ENCODE assay signal across 8 cellular contexts in the genomic region with DNA sequence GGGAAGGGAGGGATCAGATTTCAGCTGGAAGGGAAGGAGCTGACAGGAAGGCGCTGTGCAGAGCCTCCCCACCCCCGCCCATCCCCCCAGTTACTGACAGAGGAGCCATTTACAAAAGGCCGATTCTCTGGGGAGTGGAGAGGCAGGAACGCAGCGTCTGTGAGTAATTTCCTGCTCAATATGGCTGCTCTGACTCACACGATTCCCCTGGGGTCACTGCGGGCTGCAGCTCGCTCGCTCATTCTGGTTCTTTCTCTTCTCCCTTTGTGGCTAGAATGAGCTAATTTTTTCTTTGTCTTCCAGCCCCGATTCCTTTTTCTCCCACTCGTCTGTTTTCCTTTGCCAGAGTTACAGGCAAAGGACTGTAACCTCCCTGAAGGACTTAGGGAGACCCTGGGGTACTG. TPM values are rescaled to one million over a fixed set of nuclear protein-coding genes. Genes with fewer than 3 reads are reported as not detected.
A peak's percentile ranks its signal among the peaks of the same experiment; 100 is the strongest.
DNase-seq lines count a peak whose midpoint lies in the region; ATAC-seq and TF ChIP-seq lines count a peak whose summit lies in the region.

No MANE protein-coding gene starts in this region.

- H3K4me3 Mint-ChIP-seq in T-helper 17 cell = peak overlapping the region; percentile 98

- H3K27ac Mint-ChIP-seq in T-helper 17 cell = peak overlapping the region; percentile 97

- no peaks in the 10 kb centered on the region for H3K36me3 Mint-ChIP-seq in T-helper 17 cell (ENCODE audit: low read depth)

- H3K27ac ChIP-seq in angular gyrus (ENCODE audit: low read depth, low read length) = peak overlapping the region; percentile 100
- peak overlapping the region; percentile 96 for H3K27ac ChIP-seq in right cardiac atrium (ENCODE audit: low read length)
- peak overlapping the region; percentile 100 for H3K27ac ChIP-seq in vagina

- H3K36me3 ChIP-seq in vagina = peaks cover 0 to 33% of the 10 kb centered on the region in 2 donors

- under 1% methylated on average over 11 of the region's 11 CpGs for WGBS in right cardiac atrium

- no peak for TF ChIP-seq CTCF in vagina (IDR thresholded peaks at IDR 0.05)

- peak in 1 of 2 donors; percentile 35 for TF ChIP-seq POLR2A in vagina (IDR thresholded peaks at IDR 0.05)

- no peaks in the 10 kb centered on the region for H3K27me3 Mint-ChIP-seq in T-helper 17 cell

- H3K4me1 Mint-ChIP-seq in T-helper 17 cell = peaks cover 18% of the 10 kb centered on the region

- H3K4me1 ChIP-seq in right cardiac atrium (ENCODE audit: control insufficient read depth, insufficient read depth, low read length) (peaks cover 26% of the 10 kb centered on the region), vagina (peaks cover 78% of the 10 kb centered on the region)

- H3K27me3 ChIP-seq in right cardiac atrium (ENCODE audit: control insufficient read depth, insufficient read depth) (no peaks in the 10 kb centered on the region), vagina (no peaks in the 10 kb centered on the region)

- ATAC-seq in HG02623 (IDR thresholded peaks at IDR 0.05; ENCODE audit: unreplicated experiment) (peak; percentile 39), T-helper 17 cell (peak; percentile 89), right cardiac atrium (peak; percentile 79 to 81)

- no peaks in the 10 kb centered on the region for H3K9me3 ChIP-seq in T-helper 17 cell (ENCODE audit: control insufficient read depth, low read length, poor library complexity, severe bottlenecking)
- H3K9me3 ChIP-seq in right cardiac atrium (ENCODE audit: control insufficient read depth, low read length) = no peaks in the 10 kb centered on the region
- no peaks in the 10 kb centered on the region for H3K9me3 ChIP-seq in vagina

- intact Hi-C loops in right cardiac atrium (cut with DNase I) (loop anchor here (2.0 to 10.0 kb wide), 8 partner anchors 35 to 645 kb away; partner anchors contain the start of gene IER5L (in 1 of the 4)), vagina (cut with DNase I) (loop anchor here (2.0 to 10.0 kb wide), 6 partner anchors 37 to 471 kb away; no protein-coding TSS in a partner anchor)

- DNase-seq in GM04503 (ENCODE audit: low read depth) (peak; percentile 99), NCI-H1105 treated with DMSO at 0.1 percent for 48 hours (lab: John Stamatoyannopoulos, UW) (peak; percentile 90), T-helper 17 cell (peak; percentile 48 to 73 (median 48)), right cardiac atrium (peak; percentile 94 to 96 (median 95)), pulmonary artery endothelial cell (ENCODE audit: low read depth, low spot score) (peak; percentile 99), vagina (ENCODE audit: extremely low spot score in 2 of 2) (peak; percentile 96 to 99)

- H3K4me3 ChIP-seq in right cardiac atrium (ENCODE audit: low read length) (peak overlapping the region; percentile 3), vagina (peak overlapping the region; percentile 47 to 53)

RNA-seq across cellular contexts. Expression of gene PTPA, which starts 28.8 kb away (rescaled TPM):
- total RNA-seq in T-helper 17 cell (10 to 100 TPM; 49.8 to 50.0 TPM), right cardiac atrium (100 to 1,000 TPM; 115 to 170 (median 144) TPM), pulmonary artery endothelial cell (96.2 and 109 TPM in 2 replicates), vagina (46.2 TPM)
- 147 TPM for polyA plus RNA-seq in right cardiac atrium

RNA-seq across cellular contexts. Expression of gene CRAT, which starts 29.4 kb away (rescaled TPM):
- 10 to 100 TPM; 12.9 to 23.3 TPM for total RNA-seq in T-helper 17 cell
- total RNA-seq in right cardiac atrium = 10 to 100 TPM; 47.0 to 69.9 (median 56.8) TPM
- 63.3 TPM for polyA plus RNA-seq in right cardiac atrium
- 34.6 and 37.9 TPM in 2 replicates for total RNA-seq in pulmonary artery endothelial cell
- 59.9 TPM for total RNA-seq in vagina

RNA-seq across cellular contexts. Expression of gene IER5L, which starts 38.1 kb away (rescaled TPM):
- total RNA-seq in T-helper 17 cell = 1 to 10 TPM; 2.4 to 3.1 TPM
- 1 to 10 TPM; 6.7 to 9.4 (median 8.7) TPM for total RNA-seq in right cardiac atrium
- polyA plus RNA-seq in right cardiac atrium = 10.4 TPM
- total RNA-seq in pulmonary artery endothelial cell = 13.4 and 18.8 TPM in 2 replicates
- 34.4 TPM for total RNA-seq in vagina

RNA-seq across cellular contexts. Expression of gene DOLPP1, which starts 59.1 kb away (rescaled TPM):
- 1 to 10 TPM; 5.3 to 8.0 TPM for total RNA-seq in T-helper 17 cell
- total RNA-seq in right cardiac atrium = 1 to 10 TPM; 6.3 to 7.3 (median 6.8) TPM
- 3.3 TPM for polyA plus RNA-seq in right cardiac atrium
- 10.4 and 18.4 TPM in 2 replicates for total RNA-seq in pulmonary artery endothelial cell
- 3.2 TPM for total RNA-seq in vagina

Comparison
In these comparisons a context has a peak if more than half of its experiments do, and no peak if none do; other contexts are left out.
1. Peak in every context shown above with its lines: DNase-seq, ATAC-seq, H3K4me3 ChIP-seq and H3K27ac ChIP-seq.
2. DNase-seq: peak in every context shown above with its lines; median percentile 99 in GM04503; 99 in pulmonary artery endothelial cell; 98 in vagina; 95 in right cardiac atrium; 90 in NCI-H1105 treated with DMSO at 0.1 percent for 48 hours; 48 in T-helper 17 cell.
3. ATAC-seq: peak in every context shown above with its lines; median percentile 89 in T-helper 17 cell; 80 in right cardiac atrium; 39 in HG02623.